ENCODE assay signal across 8 cellular contexts in genomic region chr5:160399402-160400353, GRCh38. TPM values are rescaled to one million over a fixed set of nuclear protein-coding genes. Genes with fewer than 3 reads are reported as not detected.
A peak's percentile ranks its signal among the peaks of the same experiment; 100 is the strongest.
DNase-seq lines count a peak whose midpoint lies in the region; ATAC-seq, FAIRE-seq and TF ChIP-seq lines count a peak whose summit lies in the region.

Gene FAM200C, minus strand, starts transcription at chr5:160400054. Its CDS starts 4,564 bp downstream, at chr5:160395490.

- DNase-seq in EH (ENCODE audit: low read depth): peak; percentile 97
- peak; percentile 85 for DNase-seq in GOT3 (lab: John Stamatoyannopoulos, UW)
- peak; percentile 87 to 93 for DNase-seq in Kasumi-1 (lab: John Stamatoyannopoulos, UW)
- DNase-seq in RCC 7860 (ENCODE audit: low spot score): peak; percentile 84
- DNase-seq in activated T-helper 1 cell treated with anti-CD3 and anti-CD28 coated beads, Interleukin-2, amount 50 U/mL, for 16 hours (ENCODE audit: low read depth in 1 of 2, low spot score in 1 of 2): peak; percentile 21 to 39
- peak; percentile 91 to 94 for DNase-seq in fibroblast of lung (ENCODE audit: low read depth in 2 of 2)
- DNase-seq in naive thymus-derived CD8-positive, alpha-beta T cell: peak; percentile 32 to 79 (median 54)
- peak; percentile 71 for DNase-seq in stimulated activated naive B cell treated with anti-CD40 and anti-IgM and Interleukin-4, amounts not matched to agents 10 μg/mL and 1 μg/mL and 100 μg/mL, for 72 hours

- no peaks in the 10 kb centered on the region for H3K9me3 ChIP-seq in fibroblast of lung (ENCODE audit: control insufficient read depth, insufficient read depth, low read depth, low read length)

- ATAC-seq in naive thymus-derived CD8-positive, alpha-beta T cell: peak; percentile 77 to 86
- peak; percentile 89 to 92 for ATAC-seq in stimulated activated naive B cell treated with anti-CD40 and anti-IgM and Interleukin-4, amounts not matched to agents 10 μg/mL and 1 μg/mL and 100 μg/mL, for 72 hours (replicated peaks)

- peak within 1 kb of the TSS; percentile 83 to 97 (median 88) for H3K4me3 ChIP-seq in fibroblast of lung (replicated peaks in 1 of 4; ENCODE audit: control extremely low read depth in 1 of 4, insufficient read depth in 1 of 4, low read depth in 3 of 4, low read length in 4 of 4)

- no peaks in the 10 kb centered on the region for H3K27me3 Mint-ChIP-seq in naive thymus-derived CD8-positive, alpha-beta T cell
- H3K27me3 Mint-ChIP-seq in stimulated activated naive B cell treated with anti-CD40 and anti-IgM and Interleukin-4, amounts not matched to agents 10 μg/mL and 1 μg/mL and 100 μg/mL, for 72 hours: no peaks in the 10 kb centered on the region

- H3K79me2 ChIP-seq in fibroblast of lung (ENCODE audit: control insufficient read depth, insufficient read depth, low read length): peaks cover 18% of the 10 kb centered on the region

- H3K27ac ChIP-seq in fibroblast of lung (ENCODE audit: insufficient read depth, low read length): peak within 1 kb of the TSS; percentile 91

- peak within 1 kb of the TSS; percentile 97 for H3K9ac ChIP-seq in fibroblast of lung (ENCODE audit: insufficient read depth, low read length)

- H3K36me3 Mint-ChIP-seq in naive thymus-derived CD8-positive, alpha-beta T cell: peaks cover 0 to 31% (median 14%) of the 10 kb centered on the region in 3 donors
- peaks cover 12 to 16% of the 10 kb centered on the region in 2 donors for H3K36me3 Mint-ChIP-seq in stimulated activated naive B cell treated with anti-CD40 and anti-IgM and Interleukin-4, amounts not matched to agents 10 μg/mL and 1 μg/mL and 100 μg/mL, for 72 hours

- POLR2A ChIA-PET in naive thymus-derived CD8-positive, alpha-beta T cell (lab: Charles Lee): interaction anchor here (1.0 to 2.6 kb wide), 2 partner anchors 19 to 40 kb away, joined by 3 to 13 read pairs; partner anchors contain the start of gene SLU7

- H3K4me2 ChIP-seq in fibroblast of lung (ENCODE audit: extremely low read depth, insufficient read depth, low read length): peak within 1 kb of the TSS; percentile 89

- no peaks in the 10 kb centered on the region for H3K27me3 ChIP-seq in fibroblast of lung (ENCODE audit: control insufficient read depth, insufficient read depth, low read length)

- peaks cover 6 to 22% (median 19%) of the 10 kb centered on the region in 4 donors for H3K4me1 Mint-ChIP-seq in naive thymus-derived CD8-positive, alpha-beta T cell
- peaks cover 5 to 6% of the 10 kb centered on the region in 2 donors for H3K4me1 Mint-ChIP-seq in stimulated activated naive B cell treated with anti-CD40 and anti-IgM and Interleukin-4, amounts not matched to agents 10 μg/mL and 1 μg/mL and 100 μg/mL, for 72 hours

- H3K27ac Mint-ChIP-seq in naive thymus-derived CD8-positive, alpha-beta T cell: peak within 1 kb of the TSS; percentile 56 to 91 (median 86)
- H3K27ac Mint-ChIP-seq in stimulated activated naive B cell treated with anti-CD40 and anti-IgM and Interleukin-4, amounts not matched to agents 10 μg/mL and 1 μg/mL and 100 μg/mL, for 72 hours: peak within 1 kb of the TSS; percentile 92

- H2AFZ ChIP-seq in fibroblast of lung (ENCODE audit: low read length): peak within 1 kb of the TSS; percentile 86

- H3K4me3 Mint-ChIP-seq in naive thymus-derived CD8-positive, alpha-beta T cell: peak within 1 kb of the TSS; percentile 90 to 95 (median 92)
- H3K4me3 Mint-ChIP-seq in stimulated activated naive B cell treated with anti-CD40 and anti-IgM and Interleukin-4, amounts not matched to agents 10 μg/mL and 1 μg/mL and 100 μg/mL, for 72 hours: peak within 1 kb of the TSS; percentile 90 to 93

- FAIRE-seq in RCC 7860 (lab: Jason Lieb, UNC): peak; percentile 77

- peaks cover 2% of the 10 kb centered on the region for H3K4me1 ChIP-seq in fibroblast of lung (ENCODE audit: control insufficient read depth, extremely low read depth, insufficient read depth, low read length)

- H3K36me3 ChIP-seq in fibroblast of lung (ENCODE audit: control insufficient read depth, insufficient read depth, low read length): peaks cover 1% of the 10 kb centered on the region

- no peaks in the 10 kb centered on the region for H3K9me3 Mint-ChIP-seq in naive thymus-derived CD8-positive, alpha-beta T cell
- no peaks in the 10 kb centered on the region for H3K9me3 Mint-ChIP-seq in stimulated activated naive B cell treated with anti-CD40 and anti-IgM and Interleukin-4, amounts not matched to agents 10 μg/mL and 1 μg/mL and 100 μg/mL, for 72 hours

- no peak for TF ChIP-seq CTCF in fibroblast of lung (conservative IDR thresholded peaks at IDR 0.05 in 1 of 2, IDR thresholded peaks at IDR 0.05 in 1 of 2; ENCODE audit: low read depth in 1 of 2, low read length in 2 of 2)

- H4K20me1 ChIP-seq in fibroblast of lung (ENCODE audit: control insufficient read depth, extremely low read depth, insufficient read depth, low read length): no peaks in the 10 kb centered on the region

RNA-seq across cellular contexts. Expression of gene FAM200C, which starts in this region (rescaled TPM):
- 4.9 and 5.3 TPM in 2 replicates for total RNA-seq in fibroblast of lung
- 1.8 and 4.0 TPM in 2 replicates for polyA plus RNA-seq in fibroblast of lung
- polyA plus RNA-seq in fibroblast of lung (2012): 1.3 and 2.0 TPM in 2 replicates
- polyA minus RNA-seq in fibroblast of lung (ENCODE audit: low replicate concordance): not detected in 2 replicates
- under 1 TPM; 0.47 to 0.49 TPM for total RNA-seq in naive thymus-derived CD8-positive, alpha-beta T cell
- polyA plus RNA-seq in naive thymus-derived CD8-positive, alpha-beta T cell: under 1 TPM; 0.15 to 0.47 (median 0.24) TPM

Comparison
In these comparisons a context has a peak if more than half of its experiments do, and no peak if none do; other contexts are left out.
1. Peak in every context shown above with its lines: DNase-seq, ATAC-seq, H3K4me3 ChIP-seq and H3K27ac ChIP-seq.
2. Peak in DNase-seq and ATAC-seq in naive thymus-derived CD8-positive, alpha-beta T cell; RNA of the gene not detected or under 1 TPM.
3. DNase-seq: peak in every context shown above with its lines; median percentile 97 in EH; 92 in fibroblast of lung; 90 in Kasumi-1; 85 in GOT3; 84 in RCC 7860; 71 in stimulated activated naive B cell treated with anti-CD40 and anti-IgM and Interleukin-4, amounts not matched to agents 10 μg/mL and 1 μg/mL and 100 μg/mL, for 72 hours; 54 in naive thymus-derived CD8-positive, alpha-beta T cell; 30 in activated T-helper 1 cell treated with anti-CD3 and anti-CD28 coated beads, Interleukin-2, amount 50 U/mL, for 16 hours.